ENCODE assay signal across 22 cellular contexts in genomic region chr6:168071620-168072019, GRCh38. TPM values are rescaled to one million over a fixed set of nuclear protein-coding genes. Genes with fewer than 3 reads are reported as not detected.
DNase-seq lines count a peak whose midpoint lies in the region; ATAC-seq and TF ChIP-seq lines count a peak whose summit lies in the region.
"Had no signal": no experiment of that assay in that cellular context is flagged by ENCODE, and none has a peak within 500 bp of the region (broad histone marks: within the 10 kb centered on the region; RNA-seq: fewer than 3 reads in every experiment).

No MANE protein-coding gene starts in this region.

- no peak overlapping the region for H2AK5ac ChIP-seq in mesenchymal stem cell (ENCODE audit: low read length, severe bottlenecking)

- H3K9ac ChIP-seq in HCT116 (ENCODE audit: low read length) = no peak overlapping the region
- H3K9ac ChIP-seq in mesenchymal stem cell (ENCODE audit: low read length) = no peak overlapping the region

- H4K91ac ChIP-seq in mesenchymal stem cell (ENCODE audit: low read length) = no peak overlapping the region

- DNase-seq in D341Med (ENCODE audit: low spot score) (peak; percentile 41), HCT116 (ENCODE audit: low read depth, low spot score) (no peak), SW480 (ENCODE audit: low spot score) (peak; percentile 2), islet precursor cell (peak; percentile 70), mesenchymal stem cell (no peak), midbrain (lab: John Stamatoyannopoulos, UW) (no peak), NCI-H2081 treated with DMSO at 0.1 percent for 48 hours (lab: John Stamatoyannopoulos, UW) (no peak), GM20000 (ENCODE audit: low spot score) (no peak)
- DNase-seq: activated effector memory CD4-positive, alpha-beta T cell treated with anti-CD3 and anti-CD28 coated beads, Interleukin-2, amount 50 U/mL, for 16 hours; C1 segment of cervical spinal cord; EL; esophagus squamous epithelium; HCEC 1CT; head of caudate nucleus; left cardiac atrium; NCI-H1092 treated with DMSO at 0.1 percent for 48 hours; stimulated activated CD4-positive, alpha-beta T cell treated with anti-CD3 and anti-CD28 coated beads, Interleukin-4, amount 100 ng/mL, for 4 hours; tibial artery had no signal

- no peaks in the 10 kb centered on the region for H3K9me2 ChIP-seq in HCT116 (ENCODE audit: insufficient read depth)

- H3K9me3 ChIP-seq in HCT116 (ENCODE audit: control insufficient read depth in 1 of 2, insufficient read depth in 1 of 2, low read depth in 1 of 2, low read length in 2 of 2) (no peaks in the 10 kb centered on the region), mesenchymal stem cell (ENCODE audit: control insufficient read depth, low read length) (no peaks in the 10 kb centered on the region)
- H3K9me3 ChIP-seq: esophagus squamous epithelium, tibial artery had no signal

- CTCF ChIA-PET in HCT116 (lab: Charles Lee) = no interaction called here

- H3K27me3 ChIP-seq in HCT116 (ENCODE audit: insufficient read depth, low read length) = no peaks in the 10 kb centered on the region
- peaks cover 32 to 34% of the 10 kb centered on the region in 2 experiments for H3K27me3 ChIP-seq in mesenchymal stem cell (ENCODE audit: control insufficient read depth in 1 of 2, insufficient read depth in 1 of 2, low read length in 2 of 2)
- H3K27me3 ChIP-seq: tibial artery had no signal

- H3K4me1 ChIP-seq in HCT116 (ENCODE audit: control insufficient read depth in 1 of 2, insufficient read depth in 2 of 2, low read length in 2 of 2) (no peaks in the 10 kb centered on the region), mesenchymal stem cell (ENCODE audit: control insufficient read depth, insufficient read depth, low read depth, low read length) (no peaks in the 10 kb centered on the region)
- H3K4me1 ChIP-seq: esophagus squamous epithelium had no signal

- peak; percentile 9 to 62 (median 53); a peak in 5 of 6 replicates for TF ChIP-seq CTCF in HCT116 (IDR thresholded peaks at IDR 0.05 in 2 of 3, conservative IDR thresholded peaks at IDR 0.05 in 1 of 3; ENCODE audit: borderline replicate concordance in 1 of 3, insufficient read depth in 1 of 3, low read depth in 2 of 3, low read length in 2 of 3)
- TF ChIP-seq CTCF in GM20000 (IDR thresholded peaks at IDR 0.05; ENCODE audit: extremely low read depth, missing control alignments) = no peak

- H3K18ac ChIP-seq in mesenchymal stem cell (ENCODE audit: low read depth in 1 of 2, low read length in 2 of 2) = no peak overlapping the region

- H3K27ac ChIP-seq in HCT116 (ENCODE audit: low read depth, low read length) (no peak overlapping the region), mesenchymal stem cell (ENCODE audit: low read length, poor library complexity, severe bottlenecking) (no peak overlapping the region)
- H3K27ac ChIP-seq: coronary artery, esophagus squamous epithelium, skin epidermis, tibial artery had no signal

- no peaks in the 10 kb centered on the region for H3K36me3 ChIP-seq in HCT116 (ENCODE audit: control insufficient read depth in 1 of 2, insufficient read depth in 2 of 2, low read length in 2 of 2)
- no peaks in the 10 kb centered on the region for H3K36me3 ChIP-seq in mesenchymal stem cell (ENCODE audit: control insufficient read depth in 1 of 2, insufficient read depth in 2 of 2, low read depth in 1 of 2, low read length in 2 of 2)
- H3K36me3 ChIP-seq: esophagus squamous epithelium, tibial artery had no signal

- H2BK12ac ChIP-seq in mesenchymal stem cell (ENCODE audit: low read length in 2 of 2) = no peak overlapping the region

- intact Hi-C loops in HCT116 (cut with micrococcal nuclease) = loop anchor here (5.0 kb wide), 1 partner anchor 46 kb away; no protein-coding TSS in a partner anchor

- POLR2A ChIA-PET in HCT116 (lab: Charles Lee) = no interaction called here

- WGBS in mesenchymal stem cell = 58% methylated on average over 9 of the region's 9 CpGs

- H3K4me3 ChIP-seq in HCT116 (replicated peaks in 1 of 2; ENCODE audit: low read depth in 1 of 2, low read length in 2 of 2) (no peak overlapping the region), mesenchymal stem cell (ENCODE audit: insufficient read depth in 1 of 2, low read depth in 1 of 2, low read length in 2 of 2) (no peak overlapping the region)
- H3K4me3 ChIP-seq: coronary artery, esophagus squamous epithelium, skin epidermis, tibial artery had no signal

- H3K79me2 ChIP-seq in HCT116 (ENCODE audit: insufficient read depth, low read length) = no peaks in the 10 kb centered on the region

- no peak overlapping the region for H3K4ac ChIP-seq in mesenchymal stem cell (ENCODE audit: low read depth in 1 of 2, low read length in 2 of 2)

- TF ChIP-seq RAD21 in HCT116 (IDR thresholded peaks at IDR 0.05; ENCODE audit: low read depth) = peak; percentile 30

- peak; percentile 91 for ATAC-seq in HCT116
- ATAC-seq: left cardiac atrium had no signal

- no peak overlapping the region for H2BK120ac ChIP-seq in mesenchymal stem cell (ENCODE audit: low read depth, low read length)

- no peak overlapping the region for H2BK15ac ChIP-seq in mesenchymal stem cell (ENCODE audit: low read depth, poor library complexity, severe bottlenecking)

- no TSS peak for BruUV-seq in HCT116 (replicated peaks; lab: Mats Ljungman, UMichigan)

- H4K20me1 ChIP-seq in HCT116 (ENCODE audit: insufficient read depth) = no peaks in the 10 kb centered on the region

- no peak overlapping the region for H2BK5ac ChIP-seq in mesenchymal stem cell (ENCODE audit: low read depth, low read length, poor library complexity, severe bottlenecking)

- H4K8ac ChIP-seq in mesenchymal stem cell (ENCODE audit: low read length) = no peak overlapping the region

- H3K14ac ChIP-seq in mesenchymal stem cell (ENCODE audit: low read length in 2 of 2) = peak overlapping the region in 1 of 2 experiments; percentile 6

- no peak for TF ChIP-seq POLR2A in HCT116 (IDR thresholded peaks at IDR 0.05; ENCODE audit: borderline replicate concordance, extremely low read depth, insufficient read depth, insufficient read length)

- H2AFZ ChIP-seq in HCT116 (ENCODE audit: low read depth, low read length, poor library complexity, severe bottlenecking) (no peak overlapping the region), mesenchymal stem cell (ENCODE audit: low read depth, low read length) (no peak overlapping the region)

- H3K23ac ChIP-seq in mesenchymal stem cell (ENCODE audit: low read length in 2 of 2) = no peak overlapping the region

- H3K4me2 ChIP-seq in HCT116 (ENCODE audit: low read length) = no peak overlapping the region
- no peak overlapping the region for H3K4me2 ChIP-seq in mesenchymal stem cell (ENCODE audit: low read length, poor library complexity, severe bottlenecking)

- no peaks in the 10 kb centered on the region for H3K79me1 ChIP-seq in mesenchymal stem cell (replicated peaks; ENCODE audit: low read length, poor library complexity, severe bottlenecking)

- RAD21 ChIA-PET in HCT116 (lab: Charles Lee; ENCODE audit: low non-redundant PET in 1 of 2, low total read pairs in 2 of 2, uncharacterized antibody in 2 of 2, unreplicated experiment in 2 of 2) = no interaction called here

TF ChIP-seq in HCT116, 20 proteins besides CTCF, POLR2A, EP300 and RAD21:
- TF ChIP-seq EGR1 (IDR thresholded peaks at IDR 0.05; ENCODE audit: low read depth) (no peak), SIN3A (IDR thresholded peaks at IDR 0.05; ENCODE audit: low read depth) (no peak), MAX (IDR thresholded peaks at IDR 0.05) (no peak), TCF7L2 (IDR thresholded peaks at IDR 0.05; ENCODE audit: borderline replicate concordance, extremely low read depth, insufficient read depth, insufficient read length) (no peak), SP1 (IDR thresholded peaks at IDR 0.05; ENCODE audit: low read depth) (no peak), EZH2phosphoT487 (IDR thresholded peaks at IDR 0.05; ENCODE audit: borderline replicate concordance) (no peak), SRF (IDR thresholded peaks at IDR 0.05; ENCODE audit: low read depth) (no peak), JUND (IDR thresholded peaks at IDR 0.05) (no peak), ZNF274 (IDR thresholded peaks at IDR 0.05; ENCODE audit: low read depth, low read length) (no peak), CBX3 (IDR thresholded peaks at IDR 0.05; ENCODE audit: low read depth) (no peak)

RNA-seq across cellular contexts. Expression of gene FRMD1, which starts 7.4 kb away (rescaled TPM):
- not detected for total RNA-seq in HCT116 (2021; ENCODE audit: unreplicated experiment)
- not detected in 2 replicates for polyA plus RNA-seq in HCT116 (2012)
- not detected for polyA plus RNA-seq in mesenchymal stem cell (2013, experiment 1 of 2)
- polyA plus RNA-seq in mesenchymal stem cell (2013, experiment 2 of 2) = not detected
- total RNA-seq: activated CD8-positive, alpha-beta memory T cell treated with anti-CD3 and anti-CD28 coated beads for 36 hours; astrocyte had no signal

Comparison
In these comparisons a context has a peak if more than half of its experiments do, and no peak if none do; other contexts are left out.
1. DNase-seq: peak in D341Med (single experiment), SW480 (single experiment) and islet precursor cell (single experiment); none in HCT116 (single experiment), mesenchymal stem cell (single experiment), midbrain (single experiment), NCI-H2081 treated with DMSO at 0.1 percent for 48 hours (single experiment) and GM20000 (single experiment).